Comparison of ENCODE assay signal across 11 cellular contexts in genomic region chr11:57424137-57424801, GRCh38. TPM values are rescaled to one million over a fixed set of nuclear protein-coding genes. Genes with fewer than 3 reads are reported as not detected.
A peak's percentile ranks its signal among the peaks of the same experiment; 100 is the strongest.
DNase-seq lines count a peak whose midpoint lies in the region; ATAC-seq, FAIRE-seq and TF ChIP-seq lines count a peak whose summit lies in the region.
"Had no signal": no experiment of that assay in that cellular context is flagged by ENCODE, and none has a peak within 500 bp of the region (broad histone marks: within the 10 kb centered on the region; RNA-seq: fewer than 3 reads in every experiment).

No MANE protein-coding gene starts in this region.

- TF ChIP-seq POLR2A in gastrocnemius medialis (IDR thresholded peaks at IDR 0.05), result no peak
- no peak for TF ChIP-seq POLR2A in H54 (IDR thresholded peaks at IDR 0.05; ENCODE audit: low read depth, low read length)

- H3K4me3 ChIP-seq in DOHH2 (ENCODE audit: low read length) (peak overlapping the region; percentile 81), PC-3 (ENCODE audit: low read length) (no peak overlapping the region), gastrocnemius medialis (peak overlapping the region in 3 of 4 donors; percentile 16 to 53 (median 22))

- H3K4me2 ChIP-seq in DOHH2 (ENCODE audit: low read length) (peak overlapping the region; percentile 100), PC-3 (ENCODE audit: low read length) (peak overlapping the region; percentile 71)

- CTCF ChIA-PET in PC-3 (lab: Charles Lee), result interaction anchor here (0.7 kb wide), 1 partner anchor 10 kb away, joined by 4 read pairs; no protein-coding TSS in a partner anchor

- peak overlapping the region; percentile 76 for H3K27ac ChIP-seq in DOHH2 (ENCODE audit: low read depth, low read length)
- no peak overlapping the region for H3K27ac ChIP-seq in PC-3 (ENCODE audit: low read length)
- peak overlapping the region; percentile 83 to 93 (median 84) for H3K27ac ChIP-seq in gastrocnemius medialis

- no TSS peak for BruUV-seq in PC-3 (replicated peaks; lab: Mats Ljungman, UMichigan)

- H3K36me3 Mint-ChIP-seq in endothelial cell (ENCODE audit: low read depth, unreplicated experiment), result no peaks in the 10 kb centered on the region

- intact Hi-C loops in PC-3 (cut with micrococcal nuclease), result no loop called here
- intact Hi-C loops in gastrocnemius medialis (cut with DNase I; ENCODE audit: low total_unique reads), result no loop called here

- peak overlapping the region; percentile 17 for H3K27ac Mint-ChIP-seq in endothelial cell (ENCODE audit: unreplicated experiment)

- H3K4me1 Mint-ChIP-seq in endothelial cell (ENCODE audit: unreplicated experiment), result peaks cover 24% of the 10 kb centered on the region

- H3K4me1 ChIP-seq in DOHH2 (ENCODE audit: control insufficient read depth, low read length), result peaks cover 52% of the 10 kb centered on the region
- H3K4me1 ChIP-seq in PC-3 (ENCODE audit: insufficient read depth, low read length), result peaks cover 43% of the 10 kb centered on the region
- peaks cover 37 to 41% of the 10 kb centered on the region in 2 donors for H3K4me1 ChIP-seq in gastrocnemius medialis

- no peaks in the 10 kb centered on the region for H3F3A ChIP-seq in DOHH2 (ENCODE audit: control insufficient read depth, insufficient read depth)
- no peaks in the 10 kb centered on the region for H3F3A ChIP-seq in PC-3 (ENCODE audit: low read length, unreplicated experiment)

- H4K20me1 ChIP-seq in DOHH2 (ENCODE audit: control insufficient read depth, insufficient read depth, low read depth, low read length) (peaks cover 10% of the 10 kb centered on the region), PC-3 (ENCODE audit: low read length) (no peaks in the 10 kb centered on the region)

- H3K36me3 ChIP-seq in DOHH2 (ENCODE audit: control insufficient read depth, low read length), result peaks cover 75% of the 10 kb centered on the region
- H3K36me3 ChIP-seq in PC-3 (ENCODE audit: low read depth, low read length), result no peaks in the 10 kb centered on the region
- peaks cover 0 to 5% of the 10 kb centered on the region in 2 donors for H3K36me3 ChIP-seq in gastrocnemius medialis

- no peak overlapping the region for H2AFZ ChIP-seq in PC-3 (ENCODE audit: low read length)

- H3K79me2 ChIP-seq in DOHH2 (ENCODE audit: control insufficient read depth, low read length) (peaks cover 74% of the 10 kb centered on the region), PC-3 (ENCODE audit: low read length) (peaks cover 15% of the 10 kb centered on the region)

- no peaks in the 10 kb centered on the region for H3K9me2 ChIP-seq in DOHH2 (replicated peaks; ENCODE audit: control insufficient read depth, low read length)
- no peaks in the 10 kb centered on the region for H3K9me2 ChIP-seq in PC-3 (replicated peaks; ENCODE audit: low read length)

- no peak overlapping the region for H3K4me3 Mint-ChIP-seq in endothelial cell (ENCODE audit: unreplicated experiment)

- H3K9me3 Mint-ChIP-seq in endothelial cell (ENCODE audit: unreplicated experiment), result no peaks in the 10 kb centered on the region

- FAIRE-seq in H54 (lab: Jason Lieb, UNC), result no peak
- FAIRE-seq: G401.6 had no signal

- ATAC-seq in PC-3 (no peak), gastrocnemius medialis (no peak)

- H3K9ac ChIP-seq in PC-3 (ENCODE audit: low read length), result no peak overlapping the region

- TF ChIP-seq CTCF in DOHH2 (IDR thresholded peaks at IDR 0.05; ENCODE audit: low read depth, low read length, poor library complexity, severe bottlenecking), result no peak
- TF ChIP-seq CTCF in PC-3 (conservative IDR thresholded peaks at IDR 0.05; ENCODE audit: low read depth, low read length), result no peak
- no peak for TF ChIP-seq CTCF in endothelial cell (IDR thresholded peaks at IDR 0.05; ENCODE audit: unreplicated experiment)
- TF ChIP-seq CTCF in gastrocnemius medialis (IDR thresholded peaks at IDR 0.05 in 4 of 5, conservative IDR thresholded peaks at IDR 0.05 in 1 of 5), result no peak

- no peaks in the 10 kb centered on the region for H3K9me3 ChIP-seq in DOHH2 (ENCODE audit: control insufficient read depth, insufficient read depth, low read length)
- no peaks in the 10 kb centered on the region for H3K9me3 ChIP-seq in PC-3 (ENCODE audit: low read length)
- H3K9me3 ChIP-seq in gastrocnemius medialis, result no peaks in the 10 kb centered on the region

- POLR2A ChIA-PET in PC-3 (lab: Charles Lee; ENCODE audit: unreplicated experiment), result no interaction called here

- H3K27me3 Mint-ChIP-seq in endothelial cell (ENCODE audit: unreplicated experiment), result peaks cover 6% of the 10 kb centered on the region

- H3K27me3 ChIP-seq in DOHH2 (ENCODE audit: control insufficient read depth, low read length) (no peaks in the 10 kb centered on the region), PC-3 (ENCODE audit: low read length) (no peaks in the 10 kb centered on the region), gastrocnemius medialis (peaks cover 0 to 3% (median 0%) of the 10 kb centered on the region in 3 donors)

- DNase-seq in PC-3, result no peak
- DNase-seq in endothelial cell (ENCODE audit: low spot score), result no peak
- DNase-seq in gastrocnemius medialis, result no peak
- DNase-seq in H54 (ENCODE audit: insufficient read length, low spot score), result no peak
- DNase-seq in GDM1 (lab: John Stamatoyannopoulos, UW), result no peak
- no peak for DNase-seq in stimulated activated CD4-positive, alpha-beta T cell treated with anti-CD3 and anti-CD28 coated beads, Interleukin-4, amount 100 ng/mL, for 1 hour
- no peak for DNase-seq in NCI-H526 treated with DMSO at 0.1 percent for 48 hours (lab: John Stamatoyannopoulos, UW)

- in situ Hi-C loops in gastrocnemius medialis (cut with MboI; ENCODE audit: low sequenced_read_pairs in 4 of 4), result no loop called here

RNA-seq across cellular contexts. Expression of gene SLC43A3, which starts 2.7 kb away (rescaled TPM):
- total RNA-seq in PC-3 (2014; rRNA removed) (31.3 and 35.0 TPM in 2 replicates), endothelial cell (ENCODE audit: unreplicated experiment) (17.5 TPM), gastrocnemius medialis (10 to 100 TPM; 13.9 to 22.5 (median 20.3) TPM)

RNA-seq across cellular contexts. Expression of gene PRG2, which starts 33.8 kb away (rescaled TPM):
- total RNA-seq in PC-3 (2014; rRNA removed) (not detected in 2 replicates), endothelial cell (ENCODE audit: unreplicated experiment) (not detected), gastrocnemius medialis (not detected)

RNA-seq across cellular contexts. Expression of gene RTN4RL2, which starts 36.1 kb away (rescaled TPM):
- 3.5 and 6.5 TPM in 2 replicates for total RNA-seq in PC-3 (2014; rRNA removed)
- 0.62 TPM for total RNA-seq in endothelial cell (ENCODE audit: unreplicated experiment)
- total RNA-seq in gastrocnemius medialis, result 1 to 10 TPM in 1 of 4 donors, under 1 TPM in 3; 0.13 to 2.8 (median 0.77) TPM

RNA-seq across cellular contexts. Expression of gene PRG3, which starts 43.3 kb away (rescaled TPM):
- total RNA-seq in PC-3 (2014; rRNA removed) (not detected in 2 replicates), endothelial cell (ENCODE audit: unreplicated experiment) (not detected), gastrocnemius medialis (not detected)
- total RNA-seq: pulmonary artery endothelial cell, urinary bladder had no signal
